ENCODE assay signal across 1 cellular context in genomic region chr2:229714736-229715541, GRCh38.
TF ChIP-seq lines count a peak whose summit lies in the region.

No MANE protein-coding gene starts in this region.

TF ChIP-seq in HepG2, 621 proteins besides CTCF, POLR2A, EP300 and RAD21 (continued from another document and continues in another):
- TF ChIP-seq PAXIP1 (CRISPR knock-in tag; conservative IDR thresholded peaks at IDR 0.05): no peak
- TF ChIP-seq MTF2 (CRISPR knock-in tag; IDR thresholded peaks at IDR 0.05; ENCODE audit: borderline replicate concordance): peak; percentile 51; the same call in 1 of the 2 replicates
- TF ChIP-seq BORCS8-MEF2B (CRISPR knock-in tag; IDR thresholded peaks at IDR 0.05): peak; percentile 85; the same call in 1 of the 2 replicates
- no peak for TF ChIP-seq PCBP1 (IDR thresholded peaks at IDR 0.05; ENCODE audit: borderline replicate concordance, low read depth, low read length)
- TF ChIP-seq SP1 (IDR thresholded peaks at IDR 0.05): no peak
- no peak for TF ChIP-seq SP1 (CRISPR knock-in tag; IDR thresholded peaks at IDR 0.05)
- no peak for TF ChIP-seq ATAD3A (CRISPR knock-in tag; IDR thresholded peaks at IDR 0.05)
- no peak for TF ChIP-seq IRF1 (CRISPR knock-in tag; IDR thresholded peaks at IDR 0.05; ENCODE audit: low read depth)
- TF ChIP-seq ZZZ3 (CRISPR knock-in tag; IDR thresholded peaks at IDR 0.05; ENCODE audit: borderline replicate concordance): no peak
- TF ChIP-seq, protein P1, sequence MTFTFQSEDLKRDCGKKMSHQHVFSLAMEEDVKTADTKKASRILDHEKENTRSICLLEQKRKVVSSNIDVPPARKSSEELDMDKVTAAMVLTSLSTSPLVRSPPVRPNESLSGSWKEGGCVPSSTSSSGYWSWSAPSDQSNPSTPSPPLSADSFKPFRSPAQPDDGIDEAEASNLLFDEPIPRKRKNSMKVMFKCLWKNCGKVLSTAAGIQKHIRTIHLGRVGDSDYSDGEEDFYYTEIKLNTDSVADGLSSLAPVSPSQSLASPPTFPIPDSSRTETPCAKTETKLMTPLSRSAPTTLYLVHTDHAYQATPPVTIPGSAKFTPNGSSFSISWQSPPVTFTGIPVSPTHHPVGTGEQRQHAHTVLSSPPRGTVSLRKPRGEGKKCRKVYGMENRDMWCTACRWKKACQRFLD (CRISPR knock-in tag; IDR thresholded peaks at IDR 0.05; ENCODE audit: borderline replicate concordance): no peak
- no peak for TF ChIP-seq POLR2AphosphoS5 (IDR thresholded peaks at IDR 0.05; ENCODE audit: low read depth, low read length)
- no peak for TF ChIP-seq MXI1 (IDR thresholded peaks at IDR 0.05; ENCODE audit: borderline replicate concordance, low read depth, low read length)
- TF ChIP-seq ZNF749 (CRISPR knock-in tag; IDR thresholded peaks at IDR 0.05; ENCODE audit: borderline replicate concordance): no peak
- no peak for TF ChIP-seq ZMAT5 (CRISPR knock-in tag; IDR thresholded peaks at IDR 0.05; ENCODE audit: borderline replicate concordance, low read depth)
- 0 out of 2 replicates have a peak, but pooled peaks have one; percentile 44 for TF ChIP-seq SRY (CRISPR knock-in tag; IDR thresholded peaks at IDR 0.05)
- TF ChIP-seq, protein P2, sequence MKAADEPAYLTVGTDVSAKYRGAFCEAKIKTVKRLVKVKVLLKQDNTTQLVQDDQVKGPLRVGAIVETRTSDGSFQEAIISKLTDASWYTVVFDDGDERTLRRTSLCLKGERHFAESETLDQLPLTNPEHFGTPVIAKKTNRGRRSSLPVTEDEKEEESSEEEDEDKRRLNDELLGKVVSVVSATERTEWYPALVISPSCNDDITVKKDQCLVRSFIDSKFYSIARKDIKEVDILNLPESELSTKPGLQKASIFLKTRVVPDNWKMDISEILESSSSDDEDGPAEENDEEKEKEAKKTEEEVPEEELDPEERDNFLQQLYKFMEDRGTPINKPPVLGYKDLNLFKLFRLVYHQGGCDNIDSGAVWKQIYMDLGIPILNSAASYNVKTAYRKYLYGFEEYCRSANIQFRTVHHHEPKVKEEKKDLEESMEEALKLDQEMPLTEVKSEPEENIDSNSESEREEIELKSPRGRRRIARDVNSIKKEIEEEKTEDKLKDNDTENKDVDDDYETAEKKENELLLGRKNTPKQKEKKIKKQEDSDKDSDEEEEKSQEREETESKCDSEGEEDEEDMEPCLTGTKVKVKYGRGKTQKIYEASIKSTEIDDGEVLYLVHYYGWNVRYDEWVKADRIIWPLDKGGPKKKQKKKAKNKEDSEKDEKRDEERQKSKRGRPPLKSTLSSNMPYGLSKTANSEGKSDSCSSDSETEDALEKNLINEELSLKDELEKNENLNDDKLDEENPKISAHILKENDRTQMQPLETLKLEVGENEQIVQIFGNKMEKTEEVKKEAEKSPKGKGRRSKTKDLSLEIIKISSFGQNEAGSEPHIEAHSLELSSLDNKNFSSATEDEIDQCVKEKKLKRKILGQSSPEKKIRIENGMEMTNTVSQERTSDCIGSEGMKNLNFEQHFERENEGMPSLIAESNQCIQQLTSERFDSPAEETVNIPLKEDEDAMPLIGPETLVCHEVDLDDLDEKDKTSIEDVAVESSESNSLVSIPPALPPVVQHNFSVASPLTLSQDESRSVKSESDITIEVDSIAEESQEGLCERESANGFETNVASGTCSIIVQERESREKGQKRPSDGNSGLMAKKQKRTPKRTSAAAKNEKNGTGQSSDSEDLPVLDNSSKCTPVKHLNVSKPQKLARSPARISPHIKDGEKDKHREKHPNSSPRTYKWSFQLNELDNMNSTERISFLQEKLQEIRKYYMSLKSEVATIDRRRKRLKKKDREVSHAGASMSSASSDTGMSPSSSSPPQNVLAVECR (CRISPR knock-in tag; IDR thresholded peaks at IDR 0.05; ENCODE audit: borderline replicate concordance): peak; percentile 68
- TF ChIP-seq ZNF7 (CRISPR knock-in tag; IDR thresholded peaks at IDR 0.05): no peak; the same call in 1 of the 2 replicates
- TF ChIP-seq, protein P3, sequence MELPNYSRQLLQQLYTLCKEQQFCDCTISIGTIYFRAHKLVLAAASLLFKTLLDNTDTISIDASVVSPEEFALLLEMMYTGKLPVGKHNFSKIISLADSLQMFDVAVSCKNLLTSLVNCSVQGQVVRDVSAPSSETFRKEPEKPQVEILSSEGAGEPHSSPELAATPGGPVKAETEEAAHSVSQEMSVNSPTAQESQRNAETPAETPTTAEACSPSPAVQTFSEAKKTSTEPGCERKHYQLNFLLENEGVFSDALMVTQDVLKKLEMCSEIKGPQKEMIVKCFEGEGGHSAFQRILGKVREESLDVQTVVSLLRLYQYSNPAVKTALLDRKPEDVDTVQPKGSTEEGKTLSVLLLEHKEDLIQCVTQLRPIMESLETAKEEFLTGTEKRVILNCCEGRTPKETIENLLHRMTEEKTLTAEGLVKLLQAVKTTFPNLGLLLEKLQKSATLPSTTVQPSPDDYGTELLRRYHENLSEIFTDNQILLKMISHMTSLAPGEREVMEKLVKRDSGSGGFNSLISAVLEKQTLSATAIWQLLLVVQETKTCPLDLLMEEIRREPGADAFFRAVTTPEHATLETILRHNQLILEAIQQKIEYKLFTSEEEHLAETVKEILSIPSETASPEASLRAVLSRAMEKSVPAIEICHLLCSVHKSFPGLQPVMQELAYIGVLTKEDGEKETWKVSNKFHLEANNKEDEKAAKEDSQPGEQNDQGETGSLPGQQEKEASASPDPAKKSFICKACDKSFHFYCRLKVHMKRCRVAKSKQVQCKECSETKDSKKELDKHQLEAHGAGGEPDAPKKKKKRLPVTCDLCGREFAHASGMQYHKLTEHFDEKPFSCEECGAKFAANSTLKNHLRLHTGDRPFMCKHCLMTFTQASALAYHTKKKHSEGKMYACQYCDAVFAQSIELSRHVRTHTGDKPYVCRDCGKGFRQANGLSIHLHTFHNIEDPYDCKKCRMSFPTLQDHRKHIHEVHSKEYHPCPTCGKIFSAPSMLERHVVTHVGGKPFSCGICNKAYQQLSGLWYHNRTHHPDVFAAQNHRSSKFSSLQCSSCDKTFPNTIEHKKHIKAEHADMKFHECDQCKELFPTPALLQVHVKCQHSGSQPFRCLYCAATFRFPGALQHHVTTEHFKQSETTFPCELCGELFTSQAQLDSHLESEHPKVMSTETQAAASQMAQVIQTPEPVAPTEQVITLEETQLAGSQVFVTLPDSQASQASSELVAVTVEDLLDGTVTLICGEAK (IDR thresholded peaks at IDR 0.05): no peak
- TF ChIP-seq, protein P3 (CRISPR knock-in tag; IDR thresholded peaks at IDR 0.05): no peak; the same call in 1 of the 2 replicates
- no peak for TF ChIP-seq ZNF354B (CRISPR knock-in tag; IDR thresholded peaks at IDR 0.05)
- TF ChIP-seq ZNF672 (CRISPR knock-in tag; IDR thresholded peaks at IDR 0.05): no peak
- TF ChIP-seq, protein P4, sequence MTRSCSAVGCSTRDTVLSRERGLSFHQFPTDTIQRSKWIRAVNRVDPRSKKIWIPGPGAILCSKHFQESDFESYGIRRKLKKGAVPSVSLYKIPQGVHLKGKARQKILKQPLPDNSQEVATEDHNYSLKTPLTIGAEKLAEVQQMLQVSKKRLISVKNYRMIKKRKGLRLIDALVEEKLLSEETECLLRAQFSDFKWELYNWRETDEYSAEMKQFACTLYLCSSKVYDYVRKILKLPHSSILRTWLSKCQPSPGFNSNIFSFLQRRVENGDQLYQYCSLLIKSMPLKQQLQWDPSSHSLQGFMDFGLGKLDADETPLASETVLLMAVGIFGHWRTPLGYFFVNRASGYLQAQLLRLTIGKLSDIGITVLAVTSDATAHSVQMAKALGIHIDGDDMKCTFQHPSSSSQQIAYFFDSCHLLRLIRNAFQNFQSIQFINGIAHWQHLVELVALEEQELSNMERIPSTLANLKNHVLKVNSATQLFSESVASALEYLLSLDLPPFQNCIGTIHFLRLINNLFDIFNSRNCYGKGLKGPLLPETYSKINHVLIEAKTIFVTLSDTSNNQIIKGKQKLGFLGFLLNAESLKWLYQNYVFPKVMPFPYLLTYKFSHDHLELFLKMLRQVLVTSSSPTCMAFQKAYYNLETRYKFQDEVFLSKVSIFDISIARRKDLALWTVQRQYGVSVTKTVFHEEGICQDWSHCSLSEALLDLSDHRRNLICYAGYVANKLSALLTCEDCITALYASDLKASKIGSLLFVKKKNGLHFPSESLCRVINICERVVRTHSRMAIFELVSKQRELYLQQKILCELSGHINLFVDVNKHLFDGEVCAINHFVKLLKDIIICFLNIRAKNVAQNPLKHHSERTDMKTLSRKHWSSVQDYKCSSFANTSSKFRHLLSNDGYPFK (CRISPR knock-in tag; IDR thresholded peaks at IDR 0.05; ENCODE audit: borderline replicate concordance): peak; percentile 65; the same call in 1 of the 2 replicates
- TF ChIP-seq ZMYM2 (CRISPR knock-in tag; IDR thresholded peaks at IDR 0.05): no peak
- TF ChIP-seq UBTF (CRISPR knock-in tag; IDR thresholded peaks at IDR 0.05): peak; percentile 76
- TF ChIP-seq MAF1 (CRISPR knock-in tag; IDR thresholded peaks at IDR 0.05; ENCODE audit: borderline replicate concordance): no peak
